15 cellular contexts compared by ENCODE assay signal in genomic region chr12:39931857-39932256, GRCh38.
"Had no signal": no experiment of that assay in that cellular context is flagged by ENCODE, and none has a peak within 500 bp of the region (broad histone marks: within the 10 kb centered on the region; RNA-seq: fewer than 3 reads in every experiment).

No MANE protein-coding gene starts in this region.

- H3K36me3 Mint-ChIP-seq: activated naive CD4-positive, alpha-beta T cell treated with anti-CD3 and anti-CD28 coated beads, Interleukin-2, amount 10 ng/mL, durations not matched to agents 7 days and 5 days; neural progenitor cell had no signal

- H3K27me3 ChIP-seq: brain microvascular endothelial cell, neural progenitor cell had no signal

- H3K27me3 Mint-ChIP-seq: activated naive CD4-positive, alpha-beta T cell treated with anti-CD3 and anti-CD28 coated beads, Interleukin-2, amount 10 ng/mL, durations not matched to agents 7 days and 5 days; stimulated activated memory B cell treated with anti-CD40 and anti-IgM and Interleukin-4, amounts not matched to agents 10 μg/mL and 1 μg/mL and 100 μg/mL, for 72 hours had no signal

- ATAC-seq: stimulated activated memory B cell treated with anti-CD40 and anti-IgM and Interleukin-4, amounts not matched to agents 10 μg/mL and 1 μg/mL and 100 μg/mL, for 72 hours had no signal

- H3K27ac ChIP-seq: brain microvascular endothelial cell, lower lobe of right lung, neural progenitor cell, parathyroid adenoma had no signal

- H3K4me3 Mint-ChIP-seq: activated naive CD4-positive, alpha-beta T cell treated with anti-CD3 and anti-CD28 coated beads, Interleukin-2, amount 10 ng/mL, durations not matched to agents 7 days and 5 days; neural progenitor cell; stimulated activated memory B cell treated with anti-CD40 and anti-IgM and Interleukin-4, amounts not matched to agents 10 μg/mL and 1 μg/mL and 100 μg/mL, for 72 hours had no signal

- H3K4me2 ChIP-seq: neural progenitor cell, smooth muscle cell had no signal

- H3K4me1 ChIP-seq: lower lobe of right lung, neural progenitor cell, parathyroid adenoma had no signal

- H3K4me1 Mint-ChIP-seq: activated naive CD4-positive, alpha-beta T cell treated with anti-CD3 and anti-CD28 coated beads, Interleukin-2, amount 10 ng/mL, durations not matched to agents 7 days and 5 days; stimulated activated memory B cell treated with anti-CD40 and anti-IgM and Interleukin-4, amounts not matched to agents 10 μg/mL and 1 μg/mL and 100 μg/mL, for 72 hours had no signal

- H3K9me3 Mint-ChIP-seq: activated naive CD4-positive, alpha-beta T cell treated with anti-CD3 and anti-CD28 coated beads, Interleukin-2, amount 10 ng/mL, durations not matched to agents 7 days and 5 days; activated T-helper 2 cell treated with anti-CD3 and anti-CD28 coated beads, Interferon-gamma antibody, Interleukin-2, Interleukin-4, amounts not matched to agents 10 μg/mL and 5 μg/mL and 100 μg/mL, durations not matched to agents 14 hours and 24 hours and 36 hours; neural progenitor cell; stimulated activated memory B cell treated with anti-CD40 and anti-IgM and Interleukin-4, amounts not matched to agents 10 μg/mL and 1 μg/mL and 100 μg/mL, for 72 hours had no signal

- H3K36me3 ChIP-seq: brain microvascular endothelial cell, lower lobe of right lung, neural progenitor cell had no signal

- H3K27ac Mint-ChIP-seq: activated naive CD4-positive, alpha-beta T cell treated with anti-CD3 and anti-CD28 coated beads, Interleukin-2, amount 10 ng/mL, durations not matched to agents 7 days and 5 days; activated T-helper 2 cell treated with anti-CD3 and anti-CD28 coated beads, Interferon-gamma antibody, Interleukin-2, Interleukin-4, amounts not matched to agents 10 μg/mL and 5 μg/mL and 100 μg/mL, durations not matched to agents 14 hours and 24 hours and 36 hours; neural progenitor cell; stimulated activated memory B cell treated with anti-CD40 and anti-IgM and Interleukin-4, amounts not matched to agents 10 μg/mL and 1 μg/mL and 100 μg/mL, for 72 hours had no signal

- H2AFZ ChIP-seq: neural progenitor cell, parathyroid adenoma had no signal

- H3K4me3 ChIP-seq: lower lobe of right lung, neural progenitor cell, smooth muscle cell had no signal

- H3K79me2 ChIP-seq: parathyroid adenoma had no signal

- H3K9me3 ChIP-seq: lower lobe of right lung had no signal

- DNase-seq: activated CD4-positive, alpha-beta T cell treated with anti-CD3 and anti-CD28 coated beads, Interleukin-2, amount 50 U/mL, for 1 hour; activated naive CD4-positive, alpha-beta T cell treated with anti-CD3 and anti-CD28 coated beads, Interleukin-2, amount 10 ng/mL, durations not matched to agents 7 days and 5 days; amygdala; brain microvascular endothelial cell; hippocampal formation; lower lobe of right lung; midbrain; substantia nigra; T-helper 2 cell; trophoblast cell had no signal
